Comparison of ENCODE assay signal across 13 cellular contexts in the genomic region with DNA sequence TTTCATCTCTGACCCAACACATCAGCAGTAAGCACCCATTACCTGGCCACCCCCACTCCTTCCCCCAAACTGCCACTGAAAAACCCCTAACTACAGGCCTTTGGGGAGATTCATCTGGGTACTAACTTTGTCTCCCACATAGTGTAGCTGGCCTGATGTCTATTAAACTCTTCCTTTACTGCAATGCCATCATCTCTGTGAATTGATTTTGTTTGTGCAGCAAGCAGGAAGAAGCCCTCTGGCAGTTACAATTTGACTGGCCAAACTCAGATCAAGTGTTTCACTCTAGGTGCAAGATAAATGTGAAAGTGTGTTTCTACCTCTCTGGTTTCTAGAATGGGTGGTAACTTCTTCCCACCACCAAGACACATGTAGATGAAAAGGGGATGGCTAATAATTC. TPM values are rescaled to one million over a fixed set of nuclear protein-coding genes. Genes with fewer than 3 reads are reported as not detected.
DNase-seq lines count a peak whose midpoint lies in the region; ATAC-seq and TF ChIP-seq lines count a peak whose summit lies in the region.
"Had no signal": no experiment of that assay in that cellular context is flagged by ENCODE, and none has a peak within 500 bp of the region (broad histone marks: within the 10 kb centered on the region; RNA-seq: fewer than 3 reads in every experiment).

No MANE protein-coding gene starts in this region.

- H4K20me1 ChIP-seq in smooth muscle cell (ENCODE audit: low read depth), result no peaks in the 10 kb centered on the region

- TF ChIP-seq CTCF in GM06990 (IDR thresholded peaks at IDR 0.05; ENCODE audit: insufficient read depth, low read length, poor library complexity, severe bottlenecking) (no peak), smooth muscle cell (IDR thresholded peaks at IDR 0.05; ENCODE audit: borderline replicate concordance, insufficient read depth, poor library complexity, severe bottlenecking) (no peak)

- H3K27ac ChIP-seq in smooth muscle cell (ENCODE audit: low read depth), result no peak overlapping the region
- H3K27ac ChIP-seq: adrenal gland, gastroesophageal sphincter had no signal

- H3F3A ChIP-seq in smooth muscle cell (ENCODE audit: low read depth), result no peaks in the 10 kb centered on the region

- no peak overlapping the region for H3K4me2 ChIP-seq in smooth muscle cell

- peak; percentile 62 for ATAC-seq in GM18909 (IDR thresholded peaks at IDR 0.05; ENCODE audit: poor library complexity, unreplicated experiment)
- ATAC-seq in HG02588 (IDR thresholded peaks at IDR 0.05; ENCODE audit: unreplicated experiment), result peak; percentile 65
- peak; percentile 59 for ATAC-seq in HG03439 (IDR thresholded peaks at IDR 0.05; ENCODE audit: unreplicated experiment)
- ATAC-seq: gastroesophageal sphincter had no signal

- no peak overlapping the region for H2AFZ ChIP-seq in smooth muscle cell (ENCODE audit: low read depth)

- H3K4me1 ChIP-seq in smooth muscle cell (ENCODE audit: low read depth), result no peaks in the 10 kb centered on the region
- H3K4me1 ChIP-seq: adrenal gland, gastroesophageal sphincter had no signal

- H3K9ac ChIP-seq in smooth muscle cell (ENCODE audit: low read depth), result no peak overlapping the region

- DNase-seq in GM06990 (ENCODE audit: extremely low read depth, insufficient read length) (peak; percentile 48), smooth muscle cell (lab: John Stamatoyannopoulos, UW; ENCODE audit: unreplicated experiment) (no peak), cerebellar cortex (ENCODE audit: low spot score) (no peak), NCI-H2196 (lab: John Stamatoyannopoulos, UW; ENCODE audit: unreplicated experiment) (no peak)
- no peak for DNase-seq in stimulated activated CD4-positive, alpha-beta T cell treated with anti-CD3 and anti-CD28 coated beads, Interleukin-1b, Interleukin-23, amount 100 ng/mL, for 48 hours
- DNase-seq: adrenal gland; NCI-H1694; stimulated activated naive CD4-positive, alpha-beta T cell treated with Interleukin-2 at 50 U/mL for 16 hours had no signal

- no peaks in the 10 kb centered on the region for H3K36me3 ChIP-seq in GM06990 (ENCODE audit: control insufficient read depth, insufficient read depth, low read length)
- no peaks in the 10 kb centered on the region for H3K36me3 ChIP-seq in smooth muscle cell (ENCODE audit: low read depth)
- H3K36me3 ChIP-seq: adrenal gland, gastroesophageal sphincter had no signal

- no peaks in the 10 kb centered on the region for H3K9me3 ChIP-seq in smooth muscle cell (replicated peaks; ENCODE audit: low read depth)
- H3K9me3 ChIP-seq: adrenal gland, gastroesophageal sphincter had no signal

- no peak overlapping the region for H3K4me3 ChIP-seq in GM06990 (replicated peaks; ENCODE audit: low read depth, low read length)
- H3K4me3 ChIP-seq in smooth muscle cell, result no peak overlapping the region
- H3K4me3 ChIP-seq: adrenal gland, gastroesophageal sphincter had no signal

- H3K79me2 ChIP-seq in smooth muscle cell (ENCODE audit: low read depth), result no peaks in the 10 kb centered on the region

- H3K27me3 ChIP-seq in GM06990 (replicated peaks; ENCODE audit: control insufficient read depth, insufficient read depth, low read length), result no peaks in the 10 kb centered on the region
- no peaks in the 10 kb centered on the region for H3K27me3 ChIP-seq in smooth muscle cell (ENCODE audit: low read depth)

RNA-seq across cellular contexts. Expression of gene OR5K4, which starts 26.7 kb away (rescaled TPM):
- not detected in 2 replicates for total RNA-seq in smooth muscle cell
- not detected in 2 replicates for polyA plus RNA-seq in smooth muscle cell
- total RNA-seq: adrenal gland, gastroesophageal sphincter had no signal
- polyA plus RNA-seq: adrenal gland, AG04450 had no signal

RNA-seq across cellular contexts. Expression of gene OR5H2, which starts 44.6 kb away (rescaled TPM):
- not detected in 2 replicates for total RNA-seq in smooth muscle cell
- polyA plus RNA-seq in smooth muscle cell, result not detected in 2 replicates
- total RNA-seq: adrenal gland, gastroesophageal sphincter had no signal
- polyA plus RNA-seq: adrenal gland, AG04450 had no signal
